In the genomic region with DNA sequence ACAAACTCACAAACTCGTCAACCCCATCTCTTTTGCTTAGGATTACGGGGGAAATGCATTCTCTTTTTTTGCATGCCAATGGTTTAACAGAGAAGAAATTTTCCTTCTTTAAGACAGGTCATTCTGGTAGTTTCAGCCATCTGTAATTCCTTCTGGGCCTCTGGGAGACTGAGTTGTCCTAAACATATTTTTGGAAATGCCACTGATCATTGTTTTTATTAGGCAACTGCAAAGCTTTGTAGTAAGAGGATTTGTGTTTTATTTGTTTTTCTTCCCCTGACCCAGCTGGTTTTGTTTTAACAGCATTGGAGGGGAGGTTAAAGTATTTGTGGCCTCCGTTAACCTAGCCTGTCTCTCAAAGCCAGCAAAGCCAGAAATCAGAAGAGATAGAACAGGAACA, we compare ENCODE assay signal across 17 cellular contexts.
DNase-seq lines count a peak whose midpoint lies in the region; TF ChIP-seq lines count a peak whose summit lies in the region.
"Had no signal": no experiment of that assay in that cellular context is flagged by ENCODE, and none has a peak within 500 bp of the region (broad histone marks: within the 10 kb centered on the region; RNA-seq: fewer than 3 reads in every experiment).

No MANE protein-coding gene starts in this region.

- no peaks in the 10 kb centered on the region for H3K27me3 ChIP-seq in adipocyte (replicated peaks; ENCODE audit: control insufficient read depth, insufficient read depth, low read length)
- H3K27me3 ChIP-seq in smooth muscle cell (ENCODE audit: low read depth): no peaks in the 10 kb centered on the region
- peaks cover 0 to 17% (median 0%) of the 10 kb centered on the region in 45 donors for H3K27me3 ChIP-seq in dorsolateral prefrontal cortex

- no peak overlapping the region for H2AFZ ChIP-seq in smooth muscle cell (ENCODE audit: low read depth)
- H2AFZ ChIP-seq: PC-9 had no signal

- H4K20me1 ChIP-seq in smooth muscle cell (ENCODE audit: low read depth): no peaks in the 10 kb centered on the region

- no peaks in the 10 kb centered on the region for H3K79me2 ChIP-seq in smooth muscle cell (ENCODE audit: low read depth)

- 46% methylated on average over 3 of the region's 3 CpGs for WGBS in smooth muscle cell (ENCODE audit: low lambda C conversion rate)

- peak overlapping the region; percentile 46 for H3K27ac ChIP-seq in smooth muscle cell (ENCODE audit: low read depth)
- H3K27ac ChIP-seq in dorsolateral prefrontal cortex: peak overlapping the region in 5 of 59 donors; percentile 11 to 43 (median 26)
- H3K27ac ChIP-seq: HL-60, PC-9, SJCRH30 had no signal

- intact Hi-C loops in dorsolateral prefrontal cortex (cut with DNase I): no loop called here

- peaks cover 12% of the 10 kb centered on the region for H3K9me3 Mint-ChIP-seq in mesothelial cell of epicardium
- H3K9me3 Mint-ChIP-seq in activated naive CD8-positive, alpha-beta T cell treated with anti-CD3 and anti-CD28 coated beads for 36 hours: no peaks in the 10 kb centered on the region

- TF ChIP-seq CTCF in foreskin fibroblast (IDR thresholded peaks at IDR 0.05; ENCODE audit: low read depth, low read length) (no peak), mesothelial cell of epicardium (IDR thresholded peaks at IDR 0.05; ENCODE audit: unreplicated experiment) (no peak), smooth muscle cell (IDR thresholded peaks at IDR 0.05; ENCODE audit: borderline replicate concordance, insufficient read depth, poor library complexity, severe bottlenecking) (no peak), dorsolateral prefrontal cortex (IDR thresholded peaks at IDR 0.05 in 54 of 56, conservative IDR thresholded peaks at IDR 0.05 in 2 of 56; ENCODE audit: low read depth in 1 of 56, partially characterized antibody in 56 of 56) (no peak)

- H3K36me3 Mint-ChIP-seq in mesothelial cell of epicardium: peaks cover 32% of the 10 kb centered on the region
- H3K36me3 Mint-ChIP-seq in activated naive CD8-positive, alpha-beta T cell treated with anti-CD3 and anti-CD28 coated beads for 36 hours: no peaks in the 10 kb centered on the region
- H3K36me3 Mint-ChIP-seq: CD14-positive monocyte had no signal

- H3K4me3 ChIP-seq in adipocyte (ENCODE audit: low read length): peak overlapping the region; percentile 35
- H3K4me3 ChIP-seq in foreskin fibroblast (ENCODE audit: low read depth in 1 of 2, low read length in 2 of 2): no peak overlapping the region
- H3K4me3 ChIP-seq in smooth muscle cell: no peak overlapping the region
- no peak overlapping the region for H3K4me3 ChIP-seq in dorsolateral prefrontal cortex
- H3K4me3 ChIP-seq: PC-9, SJCRH30 had no signal

- H3K9me3 ChIP-seq in adipocyte (ENCODE audit: control insufficient read depth, low read length) (no peaks in the 10 kb centered on the region), smooth muscle cell (replicated peaks; ENCODE audit: low read depth) (no peaks in the 10 kb centered on the region)
- H3K9me3 ChIP-seq: SJCRH30 had no signal

- no peak overlapping the region for H3K4me3 Mint-ChIP-seq in mesothelial cell of epicardium
- H3K4me3 Mint-ChIP-seq in activated naive CD8-positive, alpha-beta T cell treated with anti-CD3 and anti-CD28 coated beads for 36 hours: no peak overlapping the region
- H3K4me3 Mint-ChIP-seq: CD14-positive monocyte had no signal

- no peaks in the 10 kb centered on the region for H3F3A ChIP-seq in smooth muscle cell (ENCODE audit: low read depth)

- no peaks in the 10 kb centered on the region for H3K27me3 Mint-ChIP-seq in mesothelial cell of epicardium (ENCODE audit: low read depth)
- peaks cover 5% of the 10 kb centered on the region for H3K27me3 Mint-ChIP-seq in activated naive CD8-positive, alpha-beta T cell treated with anti-CD3 and anti-CD28 coated beads for 36 hours

- no peaks in the 10 kb centered on the region for H3K36me3 ChIP-seq in adipocyte (ENCODE audit: control insufficient read depth, insufficient read depth, low read length, severe bottlenecking)
- H3K36me3 ChIP-seq in smooth muscle cell (ENCODE audit: low read depth): no peaks in the 10 kb centered on the region
- H3K36me3 ChIP-seq: SJCRH30 had no signal

- DNase-seq in adipocyte (ENCODE audit: low read depth) (peak; percentile 42), foreskin fibroblast (peak; percentile 17 to 66), mesothelial cell of epicardium (ENCODE audit: low spot score in 2 of 2, unreplicated experiment in 2 of 2) (no peak), smooth muscle cell (lab: John Stamatoyannopoulos, UW; ENCODE audit: unreplicated experiment) (no peak), dorsolateral prefrontal cortex (no peak), NCI-H2171 (lab: John Stamatoyannopoulos, UW) (no peak), COLO668 (lab: John Stamatoyannopoulos, UW; ENCODE audit: unreplicated experiment) (no peak)
- DNase-seq in activated naive CD8-positive, alpha-beta T cell treated with anti-CD3 and anti-CD28 coated beads for 36 hours: no peak
- DNase-seq: AML-193, EL, H7, NCI-H187, NCI-H446, PC-9, SJCRH30 had no signal

- H3K4me1 Mint-ChIP-seq in mesothelial cell of epicardium: peaks cover 23% of the 10 kb centered on the region
- H3K4me1 Mint-ChIP-seq in activated naive CD8-positive, alpha-beta T cell treated with anti-CD3 and anti-CD28 coated beads for 36 hours: no peaks in the 10 kb centered on the region
- H3K4me1 Mint-ChIP-seq: CD14-positive monocyte had no signal

- H3K27ac Mint-ChIP-seq in mesothelial cell of epicardium: peak overlapping the region; percentile 72
- H3K27ac Mint-ChIP-seq in activated naive CD8-positive, alpha-beta T cell treated with anti-CD3 and anti-CD28 coated beads for 36 hours: no peak overlapping the region
- H3K27ac Mint-ChIP-seq: CD14-positive monocyte had no signal

- peak overlapping the region; percentile 5 for H3K4me2 ChIP-seq in smooth muscle cell
- H3K4me2 ChIP-seq: PC-9 had no signal

- peaks cover 20% of the 10 kb centered on the region for H3K4me1 ChIP-seq in adipocyte (ENCODE audit: control insufficient read depth, insufficient read depth, low read length)
- peaks cover 8% of the 10 kb centered on the region for H3K4me1 ChIP-seq in smooth muscle cell (ENCODE audit: low read depth)
- H3K4me1 ChIP-seq: SJCRH30 had no signal

- H3K9ac ChIP-seq in adipocyte (ENCODE audit: low read length) (peak overlapping the region; percentile 30), smooth muscle cell (ENCODE audit: low read depth) (no peak overlapping the region)

Comparison
In these comparisons a context has a peak if more than half of its experiments do, and no peak if none do; other contexts are left out.
1. DNase-seq: peak in adipocyte (single experiment) and foreskin fibroblast (2 of 2); none in mesothelial cell of epicardium (0 of 2), smooth muscle cell (single experiment), activated naive CD8-positive, alpha-beta T cell treated with anti-CD3 and anti-CD28 coated beads for 36 hours (single experiment), dorsolateral prefrontal cortex (0 of 10), NCI-H2171 (single experiment) and COLO668 (single experiment).